ENCODE assay signal across 11 cellular contexts in the genomic region with DNA sequence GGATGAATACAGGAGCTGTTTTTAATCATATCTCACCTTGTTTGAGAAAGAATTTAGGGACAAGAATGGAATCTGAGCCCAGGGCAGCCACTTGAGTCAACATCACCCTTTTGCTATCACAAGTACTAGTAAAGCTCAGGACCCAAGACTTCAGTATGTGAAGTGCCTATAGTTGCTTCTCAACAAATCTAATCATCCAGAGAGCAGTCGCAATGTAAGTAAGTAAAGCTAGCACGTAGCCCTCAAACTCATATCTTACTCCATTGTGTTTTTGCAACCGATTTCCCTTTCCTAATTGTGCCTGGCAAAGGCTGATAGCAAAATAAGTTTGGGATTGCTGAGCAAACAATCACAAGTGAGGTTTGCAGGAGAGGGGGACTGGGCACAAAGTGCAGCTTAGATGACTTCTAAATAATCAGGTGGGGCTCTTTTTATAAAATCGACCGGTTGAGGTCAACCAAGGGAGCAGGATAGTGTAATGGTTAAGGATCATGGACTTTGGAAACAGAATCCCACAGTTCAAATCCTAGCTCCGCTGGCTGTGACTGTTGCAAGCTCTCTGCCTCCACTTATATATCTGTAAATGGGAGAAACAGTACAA. TPM values are rescaled to one million over a fixed set of nuclear protein-coding genes. Genes with fewer than 3 reads are reported as not detected.
A peak's percentile ranks its signal among the peaks of the same experiment; 100 is the strongest.
DNase-seq lines count a peak whose midpoint lies in the region; ATAC-seq and FAIRE-seq lines count a peak whose summit lies in the region.
"Had no signal": no experiment of that assay in that cellular context is flagged by ENCODE, and none has a peak within 500 bp of the region (broad histone marks: within the 10 kb centered on the region; RNA-seq: fewer than 3 reads in every experiment).

No MANE protein-coding gene starts in this region.

- ATAC-seq in activated CD8-positive, alpha-beta memory T cell treated with anti-CD3 and anti-CD28 coated beads, Interleukin-2, amount 10 ng/mL, durations not matched to agents 7 days and 5 days: no peak
- ATAC-seq in activated T-helper 17 cell treated with anti-CD3 and anti-CD28 coated beads, Interleukin-2, amount 50 U/mL, for 72 hours (replicated peaks): no peak
- peak; percentile 24 for ATAC-seq in left colon
- ATAC-seq in stimulated activated naive CD8-positive, alpha-beta T cell treated with anti-CD3 and anti-CD28 coated beads, Interleukin-15, amount 100 ng/mL, for 72 hours: no peak

- no peaks in the 10 kb centered on the region for H3K36me3 Mint-ChIP-seq in activated CD8-positive, alpha-beta memory T cell treated with anti-CD3 and anti-CD28 coated beads, Interleukin-2, amount 10 ng/mL, durations not matched to agents 7 days and 5 days
- no peaks in the 10 kb centered on the region for H3K36me3 Mint-ChIP-seq in activated T-helper 17 cell treated with anti-CD3 and anti-CD28 coated beads, Interleukin-2, amount 50 U/mL, for 72 hours (ENCODE audit: low read depth)

- peak; percentile 25 for DNase-seq in activated CD8-positive, alpha-beta memory T cell treated with anti-CD3 and anti-CD28 coated beads, Interleukin-2, amount 10 ng/mL, durations not matched to agents 7 days and 5 days
- no peak for DNase-seq in activated CD8-positive, alpha-beta memory T cell treated with anti-CD3 and anti-CD28 coated beads, Interleukin-2, amount 50 U/mL, for 48 hours
- peak in 1 of 2 donors; percentile 19 for DNase-seq in left colon
- no peak for DNase-seq in stimulated activated naive CD8-positive, alpha-beta T cell treated with anti-CD3 and anti-CD28 coated beads, Interleukin-15, amount 100 ng/mL, for 72 hours
- no peak for DNase-seq in amniotic stem cell (lab: John Stamatoyannopoulos, UW)
- no peak for DNase-seq in HuH-7 (ENCODE audit: low spot score)
- DNase-seq in urothelium cell line (ENCODE audit: low spot score): no peak
- DNase-seq: effector CD4-positive, alpha-beta T cell; NCI-H748 treated with DMSO at 0.1 percent for 48 hours had no signal

- CTCF ChIA-PET in activated CD8-positive, alpha-beta memory T cell treated with anti-CD3 and anti-CD28 coated beads, Interleukin-2, amount 10 ng/mL, durations not matched to agents 7 days and 5 days (lab: Charles Lee): interaction anchor here (0.9 to 17.2 kb wide), 28 partner anchors 8 to 345 kb away, joined by 3 to 319 read pairs (median 6); a partner anchor contains a TSS

- peak overlapping the region; percentile 71 for H3K4me3 Mint-ChIP-seq in activated CD8-positive, alpha-beta memory T cell treated with anti-CD3 and anti-CD28 coated beads, Interleukin-2, amount 10 ng/mL, durations not matched to agents 7 days and 5 days
- H3K4me3 Mint-ChIP-seq in activated T-helper 17 cell treated with anti-CD3 and anti-CD28 coated beads, Interleukin-2, amount 50 U/mL, for 72 hours: peak overlapping the region; percentile 70
- H3K4me3 Mint-ChIP-seq in stimulated activated naive CD8-positive, alpha-beta T cell treated with anti-CD3 and anti-CD28 coated beads, Interleukin-15, amount 100 ng/mL, for 72 hours: peak overlapping the region; percentile 80 to 85

- no peaks in the 10 kb centered on the region for H3K9me3 Mint-ChIP-seq in activated CD8-positive, alpha-beta memory T cell treated with anti-CD3 and anti-CD28 coated beads, Interleukin-2, amount 10 ng/mL, durations not matched to agents 7 days and 5 days (ENCODE audit: low read depth)
- no peaks in the 10 kb centered on the region for H3K9me3 Mint-ChIP-seq in activated T-helper 17 cell treated with anti-CD3 and anti-CD28 coated beads, Interleukin-2, amount 50 U/mL, for 72 hours
- H3K9me3 Mint-ChIP-seq in stimulated activated naive CD8-positive, alpha-beta T cell treated with anti-CD3 and anti-CD28 coated beads, Interleukin-15, amount 100 ng/mL, for 72 hours: no peaks in the 10 kb centered on the region

- H3K4me1 Mint-ChIP-seq in activated CD8-positive, alpha-beta memory T cell treated with anti-CD3 and anti-CD28 coated beads, Interleukin-2, amount 10 ng/mL, durations not matched to agents 7 days and 5 days: peaks cover 25% of the 10 kb centered on the region
- H3K4me1 Mint-ChIP-seq in activated T-helper 17 cell treated with anti-CD3 and anti-CD28 coated beads, Interleukin-2, amount 50 U/mL, for 72 hours: no peaks in the 10 kb centered on the region
- H3K4me1 Mint-ChIP-seq in stimulated activated naive CD8-positive, alpha-beta T cell treated with anti-CD3 and anti-CD28 coated beads, Interleukin-15, amount 100 ng/mL, for 72 hours: peaks cover 19% of the 10 kb centered on the region

- peak overlapping the region; percentile 92 for H3K27ac Mint-ChIP-seq in activated CD8-positive, alpha-beta memory T cell treated with anti-CD3 and anti-CD28 coated beads, Interleukin-2, amount 10 ng/mL, durations not matched to agents 7 days and 5 days
- peak overlapping the region; percentile 91 for H3K27ac Mint-ChIP-seq in activated T-helper 17 cell treated with anti-CD3 and anti-CD28 coated beads, Interleukin-2, amount 50 U/mL, for 72 hours
- H3K27ac Mint-ChIP-seq in stimulated activated naive CD8-positive, alpha-beta T cell treated with anti-CD3 and anti-CD28 coated beads, Interleukin-15, amount 100 ng/mL, for 72 hours: no peak overlapping the region

- no peak for FAIRE-seq in urothelium cell line (lab: Jason Lieb, UNC)

- H3K27me3 Mint-ChIP-seq in activated CD8-positive, alpha-beta memory T cell treated with anti-CD3 and anti-CD28 coated beads, Interleukin-2, amount 10 ng/mL, durations not matched to agents 7 days and 5 days: peaks cover 20% of the 10 kb centered on the region
- no peaks in the 10 kb centered on the region for H3K27me3 Mint-ChIP-seq in activated T-helper 17 cell treated with anti-CD3 and anti-CD28 coated beads, Interleukin-2, amount 50 U/mL, for 72 hours
- no peaks in the 10 kb centered on the region for H3K27me3 Mint-ChIP-seq in stimulated activated naive CD8-positive, alpha-beta T cell treated with anti-CD3 and anti-CD28 coated beads, Interleukin-15, amount 100 ng/mL, for 72 hours

- intact Hi-C loops in left colon (cut with DNase I, micrococcal nuclease): loop anchor here (5.0 to 10.0 kb wide), 2 partner anchors 104 to 302 kb away; a partner anchor contains a TSS

RNA-seq across cellular contexts. Expression of a gene that starts 13.0 kb away (rescaled TPM):
- 10 to 100 TPM; 34.1 to 47.5 TPM for total RNA-seq in activated CD8-positive, alpha-beta memory T cell treated with anti-CD3 and anti-CD28 coated beads, Interleukin-2, amount 10 ng/mL, durations not matched to agents 7 days and 5 days
- total RNA-seq in activated T-helper 17 cell treated with anti-CD3 and anti-CD28 coated beads, Interleukin-2, amount 50 U/mL, for 72 hours: 10 to 100 TPM; 33.1 to 40.8 TPM
- total RNA-seq in left colon: 100 to 1,000 TPM; 138 to 175 TPM

RNA-seq across cellular contexts. Expression of a gene that starts 17.7 kb away (rescaled TPM):
- not detected for total RNA-seq in activated CD8-positive, alpha-beta memory T cell treated with anti-CD3 and anti-CD28 coated beads, Interleukin-2, amount 10 ng/mL, durations not matched to agents 7 days and 5 days
- not detected for total RNA-seq in activated T-helper 17 cell treated with anti-CD3 and anti-CD28 coated beads, Interleukin-2, amount 50 U/mL, for 72 hours
- under 1 TPM; 0.06 to 0.08 TPM for total RNA-seq in left colon
- total RNA-seq: T-helper 2 cell treated with Interferon-gamma antibody and Interleukin-4, amounts not matched to agents 100 ng/mL and 5 ng/mL, for 36 hours had no signal

Comparison
In these comparisons a context has a peak if more than half of its experiments do, and no peak if none do; other contexts are left out.
1. H3K27ac Mint-ChIP-seq: peak in activated CD8-positive, alpha-beta memory T cell treated with anti-CD3 and anti-CD28 coated beads, Interleukin-2, amount 10 ng/mL, durations not matched to agents 7 days and 5 days (single experiment) and activated T-helper 17 cell treated with anti-CD3 and anti-CD28 coated beads, Interleukin-2, amount 50 U/mL, for 72 hours (single experiment); none in stimulated activated naive CD8-positive, alpha-beta T cell treated with anti-CD3 and anti-CD28 coated beads, Interleukin-15, amount 100 ng/mL, for 72 hours (0 of 2).
2. Peak in every context shown above with its lines, with median percentiles within 50 percentile points of each other: H3K4me3 Mint-ChIP-seq.